ENCODE assay signal across 16 cellular contexts in the genomic region with DNA sequence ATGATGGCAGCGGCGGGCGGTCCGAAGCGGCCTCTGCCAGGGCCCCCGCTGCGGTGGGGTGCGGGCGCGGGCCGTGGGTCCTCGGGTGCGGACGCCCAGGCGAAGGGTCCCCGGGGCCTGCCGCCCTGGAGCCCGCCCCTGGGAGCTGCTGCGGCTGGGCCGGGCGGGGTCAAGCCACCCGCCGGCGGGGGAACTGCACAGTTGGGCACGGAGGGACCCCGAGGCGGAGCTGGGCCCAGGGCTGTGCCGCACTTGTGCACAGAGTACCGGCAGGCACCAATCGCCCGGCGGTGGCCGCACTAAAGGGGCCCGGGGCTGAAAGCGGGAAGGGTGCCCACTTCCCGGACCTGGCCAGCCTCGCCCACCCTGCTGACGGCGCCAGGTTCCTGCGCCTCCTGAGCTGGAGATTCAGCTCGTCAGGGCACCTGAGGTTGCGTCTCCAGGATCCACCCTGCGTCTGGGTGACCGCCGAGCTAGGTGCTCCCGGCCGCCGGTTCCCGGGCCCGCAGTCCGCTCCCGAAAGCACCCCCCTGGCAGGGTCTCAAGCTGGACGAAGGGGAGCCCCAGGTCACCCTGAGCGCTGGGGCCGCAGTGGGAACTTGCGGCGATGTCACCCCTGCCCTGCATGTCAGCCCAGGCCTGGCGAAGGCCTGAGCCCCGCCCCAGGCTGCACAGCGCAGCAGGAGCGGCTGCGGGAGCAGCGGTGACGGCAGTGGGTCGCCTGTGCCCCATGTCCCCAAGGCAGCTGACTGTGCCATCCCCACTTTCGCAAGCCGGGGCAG.
"Had no signal": no experiment of that assay in that cellular context is flagged by ENCODE, and none has a peak within 500 bp of the region (broad histone marks: within the 10 kb centered on the region; RNA-seq: fewer than 3 reads in every experiment).

No MANE protein-coding gene starts in this region.

- H3K27ac Mint-ChIP-seq: activated CD4-positive, alpha-beta T cell treated with anti-CD3 and anti-CD28 coated beads, Interleukin-2, amount 10 ng/mL, durations not matched to agents 7 days and 5 days; activated T-helper 1 cell treated with anti-CD3 and anti-CD28 coated beads, Interleukin-12 subunit alpha, Interleukin-12 subunit beta, Interleukin-2, Interleukin-4 antibody, amounts not matched to agents 30 ng/mL and 10 ng/mL and 1 ng/mL, durations not matched to agents 14 hours and 24 hours and 36 hours; dendritic cell treated with granulocyte-macrophage colony-stimulating factor and Interleukin-4, amounts not matched to agents 40 ng/mL and 50 ng/mL, for 4 days; neural progenitor cell; stimulated activated naive B cell treated with anti-CD40 and anti-IgM and Interleukin-4, amounts not matched to agents 10 μg/mL and 1 μg/mL and 100 μg/mL, for 72 hours; T-helper 2 cell treated with Interferon-gamma antibody and Interleukin-4, amounts not matched to agents 5 μg/mL and 100 μg/mL, for 36 hours had no signal

- H3K4me1 ChIP-seq: neural progenitor cell, SJSA1, transverse colon had no signal

- FAIRE-seq: keratinocyte, pancreas had no signal

- H3K9ac ChIP-seq: neural progenitor cell had no signal

- H3K4me3 ChIP-seq: lung, neural progenitor cell, pancreas, SJSA1, transverse colon had no signal

- ATAC-seq: pancreas; stimulated activated naive B cell treated with anti-CD40 and anti-IgM and Interleukin-4, amounts not matched to agents 10 μg/mL and 1 μg/mL and 100 μg/mL, for 72 hours had no signal

- H3K27ac ChIP-seq: neural progenitor cell, pancreas, SJSA1, transverse colon had no signal

- H3K36me3 Mint-ChIP-seq: naive B cell; neural progenitor cell; stimulated activated naive B cell treated with anti-CD40 and anti-IgM and Interleukin-4, amounts not matched to agents 10 μg/mL and 1 μg/mL and 100 μg/mL, for 72 hours had no signal

- H3K4me1 Mint-ChIP-seq: activated CD4-positive, alpha-beta T cell treated with anti-CD3 and anti-CD28 coated beads, Interleukin-2, amount 10 ng/mL, durations not matched to agents 7 days and 5 days had no signal

- DNase-seq: activated CD4-positive, alpha-beta T cell treated with anti-CD3 and anti-CD28 coated beads, Interleukin-2, amount 10 ng/mL, durations not matched to agents 7 days and 5 days; activated naive CD4-positive, alpha-beta T cell; anterior cingulate cortex; cerebellar nuclear complex; naive B cell; pancreas; stimulated activated CD4-positive, alpha-beta T cell treated with anti-CD3 and anti-CD28 coated beads, Interleukin-2, amount 100 ng/mL, for 48 hours; stimulated activated naive B cell treated with anti-CD40 and anti-IgM and Interleukin-4, amounts not matched to agents 10 μg/mL and 1 μg/mL and 100 μg/mL, for 72 hours; transverse colon had no signal

- H3K27me3 ChIP-seq: neural progenitor cell had no signal

- H3K9me3 ChIP-seq: pancreas, SJSA1, transverse colon had no signal

- H3K36me3 ChIP-seq: neural progenitor cell, pancreas, SJSA1, transverse colon had no signal

- H3K9me3 Mint-ChIP-seq: activated CD4-positive, alpha-beta T cell treated with anti-CD3 and anti-CD28 coated beads, Interleukin-2, amount 10 ng/mL, durations not matched to agents 7 days and 5 days; activated T-helper 1 cell treated with anti-CD3 and anti-CD28 coated beads, Interleukin-12 subunit alpha, Interleukin-12 subunit beta, Interleukin-2, Interleukin-4 antibody, amounts not matched to agents 30 ng/mL and 10 ng/mL and 1 ng/mL, durations not matched to agents 14 hours and 24 hours and 36 hours; dendritic cell treated with granulocyte-macrophage colony-stimulating factor and Interleukin-4, amounts not matched to agents 40 ng/mL and 50 ng/mL, for 4 days; naive B cell; neural progenitor cell; stimulated activated naive B cell treated with anti-CD40 and anti-IgM and Interleukin-4, amounts not matched to agents 10 μg/mL and 1 μg/mL and 100 μg/mL, for 72 hours; T-helper 2 cell treated with Interferon-gamma antibody and Interleukin-4, amounts not matched to agents 5 μg/mL and 100 μg/mL, for 36 hours had no signal

- H3K4me3 Mint-ChIP-seq: activated CD4-positive, alpha-beta T cell treated with anti-CD3 and anti-CD28 coated beads, Interleukin-2, amount 10 ng/mL, durations not matched to agents 7 days and 5 days; activated T-helper 1 cell treated with anti-CD3 and anti-CD28 coated beads, Interleukin-12 subunit alpha, Interleukin-12 subunit beta, Interleukin-2, Interleukin-4 antibody, amounts not matched to agents 30 ng/mL and 10 ng/mL and 1 ng/mL, durations not matched to agents 14 hours and 24 hours and 36 hours; dendritic cell treated with granulocyte-macrophage colony-stimulating factor and Interleukin-4, amounts not matched to agents 40 ng/mL and 50 ng/mL, for 4 days; stimulated activated naive B cell treated with anti-CD40 and anti-IgM and Interleukin-4, amounts not matched to agents 10 μg/mL and 1 μg/mL and 100 μg/mL, for 72 hours; T-helper 2 cell treated with Interferon-gamma antibody and Interleukin-4, amounts not matched to agents 5 μg/mL and 100 μg/mL, for 36 hours had no signal

- H3K4me2 ChIP-seq: neural progenitor cell had no signal
